ENCODE assay signal across 31 cellular contexts in the genomic region with DNA sequence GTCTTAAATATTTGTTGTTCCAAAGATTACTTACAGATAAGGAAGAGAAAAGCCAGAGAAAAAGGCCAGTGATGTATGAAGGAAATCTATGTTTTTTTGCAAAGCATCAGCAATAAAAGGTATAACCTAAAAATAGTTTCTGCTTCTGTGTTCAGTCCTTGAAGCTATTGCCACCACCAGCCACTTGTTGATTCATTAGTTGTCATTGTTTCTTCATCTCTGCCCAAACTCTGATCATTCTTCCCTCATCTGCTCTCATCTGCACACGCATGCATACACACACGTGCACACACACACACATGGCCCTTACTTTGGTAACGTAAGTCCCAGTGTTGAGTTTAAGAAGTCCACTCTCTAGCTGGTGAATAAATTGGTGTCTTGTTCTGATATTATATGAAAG.
"Had no signal": no experiment of that assay in that cellular context is flagged by ENCODE, and none has a peak within 500 bp of the region (broad histone marks: within the 10 kb centered on the region; RNA-seq: fewer than 3 reads in every experiment).

No MANE protein-coding gene starts in this region.

- H3K36me3 Mint-ChIP-seq: activated CD8-positive, alpha-beta memory T cell treated with anti-CD3 and anti-CD28 coated beads, Interleukin-2, amount 10 ng/mL, durations not matched to agents 7 days and 5 days; activated naive CD8-positive, alpha-beta T cell treated with anti-CD3 and anti-CD28 coated beads for 36 hours had no signal

- H3K27ac ChIP-seq: brain microvascular endothelial cell, cardiac muscle cell, SJCRH30, SK-N-MC, WERI-Rb-1 had no signal

- H3K4me1 Mint-ChIP-seq: activated CD4-positive, alpha-beta memory T cell treated with anti-CD3 and anti-CD28 coated beads, Interleukin-2, amount 10 ng/mL, durations not matched to agents 7 days and 5 days; activated CD8-positive, alpha-beta memory T cell treated with anti-CD3 and anti-CD28 coated beads, Interleukin-2, amount 10 ng/mL, durations not matched to agents 7 days and 5 days; activated naive CD8-positive, alpha-beta T cell treated with anti-CD3 and anti-CD28 coated beads for 36 hours; activated T-helper 17 cell treated with anti-CD3 and anti-CD28 coated beads, Interleukin-2, amount 50 U/mL, for 72 hours had no signal

- DNase-seq: activated CD4-positive, alpha-beta memory T cell treated with anti-CD3 and anti-CD28 coated beads, Interleukin-2, amount 10 ng/mL, durations not matched to agents 7 days and 5 days; activated CD4-positive, alpha-beta T cell treated with anti-CD3 and anti-CD28 coated beads for 1 hour; activated CD4-positive, alpha-beta T cell treated with anti-CD3 and anti-CD28 coated beads for 48 hours; activated CD4-positive, CD25-positive, alpha-beta regulatory T cell; activated CD8-positive, alpha-beta memory T cell treated with anti-CD3 and anti-CD28 coated beads for 24 hours; activated CD8-positive, alpha-beta memory T cell treated with anti-CD3 and anti-CD28 coated beads, Interleukin-2, amount 10 ng/mL, durations not matched to agents 7 days and 5 days; activated effector memory CD4-positive, alpha-beta T cell treated with anti-CD3 and anti-CD28 coated beads, Interleukin-2, amount 50 U/mL, for 16 hours; activated naive CD4-positive, alpha-beta T cell; activated naive CD4-positive, alpha-beta T cell treated with anti-CD3 and anti-CD28 coated beads, Interleukin-2, amount 50 U/mL, for 16 hours; activated naive CD8-positive, alpha-beta T cell treated with anti-CD3 and anti-CD28 coated beads for 36 hours; activated T-cell treated with anti-CD3 and anti-CD28 coated beads, Interleukin-2, amount 50 U/mL, for 1 hour; activated T-cell treated with anti-CD3 and anti-CD28 coated beads, Interleukin-2, amount 50 U/mL, for 72 hours; amniotic stem cell; aorta; brain microvascular endothelial cell; Karpas-422; KBM-7; MG63; NCI-H1048; NCI-H1436 treated with DMSO at 0.1 percent for 48 hours; NCI-H1694 treated with DMSO at 0.1 percent for 48 hours; NCI-H2029; NCI-H345; NCI-H524 treated with DMSO at 0.1 percent for 48 hours; SHP77; SJCRH30; T1000; WERI-Rb-1 had no signal

- H3K9me3 ChIP-seq: MG63, SJCRH30 had no signal

- H3K36me3 ChIP-seq: brain microvascular endothelial cell, cardiac muscle cell, MG63, SJCRH30, WERI-Rb-1 had no signal

- H3K4me3 ChIP-seq: cardiac muscle cell, MG63, SJCRH30, SK-N-MC had no signal

- H3K4me1 ChIP-seq: SJCRH30 had no signal

- H3K4me3 Mint-ChIP-seq: activated CD4-positive, alpha-beta memory T cell treated with anti-CD3 and anti-CD28 coated beads, Interleukin-2, amount 10 ng/mL, durations not matched to agents 7 days and 5 days; activated CD8-positive, alpha-beta memory T cell treated with anti-CD3 and anti-CD28 coated beads, Interleukin-2, amount 10 ng/mL, durations not matched to agents 7 days and 5 days; activated naive CD8-positive, alpha-beta T cell treated with anti-CD3 and anti-CD28 coated beads for 36 hours; activated T-cell treated with anti-CD3 and anti-CD28 coated beads, Interleukin-2, amount 50 U/mL, for 72 hours; activated T-helper 17 cell treated with anti-CD3 and anti-CD28 coated beads, Interleukin-2, amount 50 U/mL, for 72 hours had no signal

- H3K27me3 ChIP-seq: brain microvascular endothelial cell, MG63, SJCRH30 had no signal

- H3K27ac Mint-ChIP-seq: activated CD4-positive, alpha-beta memory T cell treated with anti-CD3 and anti-CD28 coated beads, Interleukin-2, amount 10 ng/mL, durations not matched to agents 7 days and 5 days; activated CD8-positive, alpha-beta memory T cell treated with anti-CD3 and anti-CD28 coated beads, Interleukin-2, amount 10 ng/mL, durations not matched to agents 7 days and 5 days; activated naive CD8-positive, alpha-beta T cell treated with anti-CD3 and anti-CD28 coated beads for 36 hours; activated T-cell treated with anti-CD3 and anti-CD28 coated beads, Interleukin-2, amount 50 U/mL, for 72 hours; activated T-helper 17 cell treated with anti-CD3 and anti-CD28 coated beads, Interleukin-2, amount 50 U/mL, for 72 hours had no signal

- H3K9me3 Mint-ChIP-seq: activated T-helper 17 cell treated with anti-CD3 and anti-CD28 coated beads, Interleukin-2, amount 50 U/mL, for 72 hours had no signal
